In genomic region chr22:33054276-33054675, GRCh38 we compare ENCODE assay signal across 22 cellular contexts. TPM values are rescaled to one million over a fixed set of nuclear protein-coding genes. Genes with fewer than 3 reads are reported as not detected.
"Had no signal": no experiment of that assay in that cellular context is flagged by ENCODE, and none has a peak within 500 bp of the region (broad histone marks: within the 10 kb centered on the region; RNA-seq: fewer than 3 reads in every experiment).

No MANE protein-coding gene starts in this region.

- H3K27ac Mint-ChIP-seq: activated naive CD8-positive, alpha-beta T cell treated with anti-CD3 and anti-CD28 coated beads, Interleukin-2, amount 10 ng/mL, durations not matched to agents 7 days and 5 days; activated T-helper 1 cell treated with anti-CD3 and anti-CD28 coated beads, Interleukin-12 subunit alpha, Interleukin-12 subunit beta, Interleukin-2, Interleukin-4 antibody, amounts not matched to agents 30 ng/mL and 10 ng/mL and 1 ng/mL, durations not matched to agents 14 hours and 24 hours and 36 hours had no signal

- H3K9me3 ChIP-seq: esophagus squamous epithelium, lower lobe of right lung, pancreas, sigmoid colon, spleen, thoracic aorta, upper lobe of right lung had no signal

- H3K4me3 ChIP-seq: coronary artery, esophagus squamous epithelium, lower lobe of right lung, pancreas, sigmoid colon, spleen, thoracic aorta, upper lobe of right lung had no signal

- H3K4me1 ChIP-seq: pancreas, upper lobe of right lung had no signal

- H3K36me3 Mint-ChIP-seq: activated naive CD8-positive, alpha-beta T cell treated with anti-CD3 and anti-CD28 coated beads, Interleukin-2, amount 10 ng/mL, durations not matched to agents 7 days and 5 days had no signal

- H3K4me1 Mint-ChIP-seq: central memory CD8-positive, alpha-beta T cell had no signal

- H3K27ac ChIP-seq: brain microvascular endothelial cell, coronary artery, esophagus squamous epithelium, lower lobe of right lung, pancreas, sigmoid colon, spleen, thoracic aorta, upper lobe of right lung had no signal

- H3K36me3 ChIP-seq: brain microvascular endothelial cell, esophagus squamous epithelium, lower lobe of right lung, pancreas, sigmoid colon, spleen, thoracic aorta, upper lobe of right lung had no signal

- DNase-seq: activated CD4-positive, alpha-beta T cell treated with anti-CD3 and anti-CD28 coated beads for 48 hours; activated naive CD8-positive, alpha-beta T cell treated with anti-CD3 and anti-CD28 coated beads, Interleukin-2, amount 10 ng/mL, durations not matched to agents 7 days and 5 days; brain microvascular endothelial cell; effector CD4-positive, alpha-beta T cell; esophagus squamous epithelium; hypothalamus; left colon; lower lobe of right lung; midbrain; pancreas; sigmoid colon; spleen; upper lobe of right lung had no signal

- H3K9me3 Mint-ChIP-seq: activated naive CD8-positive, alpha-beta T cell treated with anti-CD3 and anti-CD28 coated beads, Interleukin-2, amount 10 ng/mL, durations not matched to agents 7 days and 5 days; activated T-helper 1 cell treated with anti-CD3 and anti-CD28 coated beads, Interleukin-12 subunit alpha, Interleukin-12 subunit beta, Interleukin-2, Interleukin-4 antibody, amounts not matched to agents 30 ng/mL and 10 ng/mL and 1 ng/mL, durations not matched to agents 14 hours and 24 hours and 36 hours; central memory CD8-positive, alpha-beta T cell had no signal

- FAIRE-seq: endothelial cell of umbilical vein, islet of Langerhans, pancreas had no signal

- ATAC-seq: left colon, lower lobe of right lung, pancreas, upper lobe of right lung had no signal

- H3K4me3 Mint-ChIP-seq: activated naive CD8-positive, alpha-beta T cell treated with anti-CD3 and anti-CD28 coated beads, Interleukin-2, amount 10 ng/mL, durations not matched to agents 7 days and 5 days; activated T-helper 1 cell treated with anti-CD3 and anti-CD28 coated beads, Interleukin-12 subunit alpha, Interleukin-12 subunit beta, Interleukin-2, Interleukin-4 antibody, amounts not matched to agents 30 ng/mL and 10 ng/mL and 1 ng/mL, durations not matched to agents 14 hours and 24 hours and 36 hours; central memory CD8-positive, alpha-beta T cell had no signal

RNA-seq across cellular contexts. Expression of gene SYN3, which starts 3.9 kb away (rescaled TPM):
- total RNA-seq: activated CD8-positive, alpha-beta memory T cell treated with anti-CD3 and anti-CD28 coated beads for 36 hours; activated naive CD8-positive, alpha-beta T cell treated with anti-CD3 and anti-CD28 coated beads, Interleukin-2, amount 10 ng/mL, durations not matched to agents 7 days and 5 days; activated T-helper 1 cell treated with anti-CD3 and anti-CD28 coated beads, Interleukin-12 subunit alpha, Interleukin-12 subunit beta, Interleukin-2, Interleukin-4 antibody, amounts not matched to agents 30 ng/mL and 10 ng/mL and 1 ng/mL, durations not matched to agents 14 hours and 24 hours and 36 hours; endothelial cell of umbilical vein; myocyte; T-helper 1 cell treated with Interleukin-12 subunit alpha and Interleukin-12 subunit beta and Interleukin-4 antibody, amounts not matched to agents 30 ng/mL and 1 ng/mL, for 36 hours; thoracic aorta had no signal
- polyA plus RNA-seq: endothelial cell of umbilical vein had no signal
